In the genomic region with DNA sequence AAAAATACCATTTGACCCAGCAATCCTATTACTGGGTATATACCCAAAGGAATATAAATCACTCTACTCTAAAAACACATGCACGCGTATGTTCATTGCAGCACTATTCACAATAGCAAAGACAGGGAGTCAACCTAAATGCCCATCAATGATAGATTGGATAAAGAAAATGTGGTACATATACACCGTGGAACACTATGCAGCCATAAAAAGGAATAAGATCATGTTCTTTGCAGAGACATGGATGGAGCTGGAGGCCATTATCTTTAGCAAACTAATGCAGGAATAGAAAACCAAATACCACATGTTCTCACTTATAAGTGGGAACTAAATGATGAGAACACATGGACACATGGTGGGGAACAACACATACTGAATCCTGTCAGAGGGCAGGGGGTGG, we compare ENCODE assay signal across 3 cellular contexts. TPM values are rescaled to one million over a fixed set of nuclear protein-coding genes. Genes with fewer than 3 reads are reported as not detected.
DNase-seq lines count a peak whose midpoint lies in the region; ATAC-seq and TF ChIP-seq lines count a peak whose summit lies in the region.
"Not testable (repeated sequence)": the region's sequence is repeated elsewhere in the genome, so short reads cannot be mapped to it uniquely, and the experiment has no call there.

No MANE protein-coding gene starts in this region.

- not testable (repeated sequence) for H3K4me3 Mint-ChIP-seq in activated naive CD8-positive, alpha-beta T cell treated with anti-CD3 and anti-CD28 coated beads for 36 hours

- H3K4me1 Mint-ChIP-seq in activated naive CD8-positive, alpha-beta T cell treated with anti-CD3 and anti-CD28 coated beads for 36 hours = not testable (repeated sequence)

- H3K27ac Mint-ChIP-seq in activated naive CD8-positive, alpha-beta T cell treated with anti-CD3 and anti-CD28 coated beads for 36 hours = peak overlapping the region; percentile 38

- ATAC-seq in SK-N-SH treated with all-trans-retinoic acid at 6 μM for 48 hours = not testable (repeated sequence)

- H3K4me1 ChIP-seq in HEK293 (ENCODE audit: control insufficient read depth, insufficient read depth, low read length) = not testable (repeated sequence)

- POLR2A ChIA-PET in HEK293 (lab: Yijun Ruan, JAX) = not testable (repeated sequence)

- H3K27ac ChIP-seq in HEK293 (ENCODE audit: extremely low read depth, low read depth, low read length) = not testable (repeated sequence)

- DNase-seq in activated naive CD8-positive, alpha-beta T cell treated with anti-CD3 and anti-CD28 coated beads for 36 hours = not testable (repeated sequence)

- not testable (repeated sequence) for H3K9me3 Mint-ChIP-seq in activated naive CD8-positive, alpha-beta T cell treated with anti-CD3 and anti-CD28 coated beads for 36 hours

- H3K9me3 ChIP-seq in HEK293 (ENCODE audit: control insufficient read depth, insufficient read depth, low read depth, low read length) = not testable (repeated sequence)

- not testable (repeated sequence) for H3K27me3 Mint-ChIP-seq in activated naive CD8-positive, alpha-beta T cell treated with anti-CD3 and anti-CD28 coated beads for 36 hours

- TF ChIP-seq CTCF in HEK293 (tag by site-specific recombination; IDR thresholded peaks at IDR 0.05) = not testable (repeated sequence)

- not testable (repeated sequence) for H3K4me3 ChIP-seq in HEK293 (ENCODE audit: low read depth, low read length)

- H3K36me3 ChIP-seq in HEK293 (ENCODE audit: control insufficient read depth in 2 of 2, insufficient read depth in 1 of 2, low read length in 2 of 2) = not testable (repeated sequence)

- H3K36me3 Mint-ChIP-seq in activated naive CD8-positive, alpha-beta T cell treated with anti-CD3 and anti-CD28 coated beads for 36 hours = not testable (repeated sequence)

- CTCF ChIA-PET in HEK293 (lab: Yijun Ruan, JAX) = interaction anchor here (0.6 kb wide), 1 partner anchor 84 kb away, joined by 4 read pairs; no protein-coding TSS in a partner anchor

TF ChIP-seq in HEK293, 187 proteins besides CTCF, POLR2A, EP300 and RAD21:
- peak; percentile 37; the same call in 1 of the 2 replicates for TF ChIP-seq ZNF146 (tag by site-specific recombination; IDR thresholded peaks at IDR 0.05)

TF ChIP-seq in SK-N-SH treated with all-trans-retinoic acid at 6 μM for 48 hours, 23 proteins besides CTCF, POLR2A, EP300 and RAD21:
- peak; percentile 51; the same call in 1 of the 2 replicates for TF ChIP-seq ZNF8 (CRISPR knock-in tag; IDR thresholded peaks at IDR 0.05)
- peak; percentile 61; the same call in 1 of the 2 replicates for TF ChIP-seq ZNF70 (CRISPR knock-in tag; IDR thresholded peaks at IDR 0.05)

RNA-seq across cellular contexts. Expression of a gene that starts 23.6 kb away (rescaled TPM):
- total RNA-seq in activated naive CD8-positive, alpha-beta T cell treated with anti-CD3 and anti-CD28 coated beads for 36 hours = 10 to 100 TPM; 13.8 to 14.8 TPM
